1 cellular context compared by ENCODE assay signal in the genomic region with DNA sequence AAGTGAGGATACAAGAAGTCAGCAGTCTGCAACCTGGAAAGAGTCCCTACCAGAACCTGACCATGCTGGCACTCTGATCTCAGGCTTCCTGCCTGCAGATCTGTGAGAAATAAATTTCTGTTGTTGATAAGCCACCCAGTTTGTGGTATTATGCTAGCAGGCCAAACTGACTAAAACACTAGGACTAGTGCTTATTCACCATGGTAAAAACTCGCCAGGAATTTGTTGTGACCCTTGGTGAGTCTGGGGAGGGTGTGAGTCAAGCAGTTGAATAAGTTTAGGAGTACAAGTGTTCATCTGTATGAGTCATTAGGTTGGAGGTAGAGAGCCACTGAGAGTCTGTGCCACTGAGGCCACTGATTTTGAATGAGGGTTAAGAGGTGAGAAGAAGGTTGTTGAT.
TF ChIP-seq lines count a peak whose summit lies in the region.

No MANE protein-coding gene starts in this region.

TF ChIP-seq in IMR-90, 13 proteins besides CTCF, POLR2A, EP300 and RAD21 (continued from another document):
- TF ChIP-seq USF2 (IDR thresholded peaks at IDR 0.05; ENCODE audit: low read depth, low read length) = no peak
- TF ChIP-seq SMC3 (IDR thresholded peaks at IDR 0.05; ENCODE audit: low read depth, low read length) = no peak
- no peak for TF ChIP-seq MXI1 (IDR thresholded peaks at IDR 0.05; ENCODE audit: borderline replicate concordance, low read depth, low read length)
- TF ChIP-seq RFX5 (IDR thresholded peaks at IDR 0.05; ENCODE audit: low read depth, low read length) = no peak
- no peak for TF ChIP-seq CEBPB (IDR thresholded peaks at IDR 0.05; ENCODE audit: low read depth, low read length)
